Comparison of ENCODE assay signal across 8 cellular contexts in the genomic region with DNA sequence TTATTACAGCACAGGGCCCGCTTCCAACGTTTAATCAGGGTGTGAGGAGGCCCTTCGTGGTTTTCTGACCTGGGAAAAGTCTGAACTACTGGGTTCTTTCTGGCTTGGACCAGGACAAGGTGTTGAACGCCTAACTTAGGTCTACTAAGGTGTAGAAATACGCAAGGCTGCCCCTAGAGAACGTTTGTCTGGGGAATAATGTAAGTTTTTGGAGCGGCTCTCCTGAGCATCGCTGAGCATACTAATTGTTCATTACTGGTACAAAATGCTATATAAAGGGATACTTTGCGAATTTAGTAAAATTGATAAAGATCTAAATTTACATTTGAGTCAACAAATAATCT. TPM values are rescaled to one million over a fixed set of nuclear protein-coding genes. Genes with fewer than 3 reads are reported as not detected.
DNase-seq lines count a peak whose midpoint lies in the region; ATAC-seq and TF ChIP-seq lines count a peak whose summit lies in the region.

No MANE protein-coding gene starts in this region.

- H3K36me3 Mint-ChIP-seq in H9 (ENCODE audit: insufficient read depth in 1 of 3, low read depth in 3 of 3) = peaks cover 25 to 43% (median 31%) of the 10 kb centered on the region in 3 experiments
- H3K36me3 Mint-ChIP-seq in activated naive CD8-positive, alpha-beta T cell treated with anti-CD3 and anti-CD28 coated beads, Interleukin-2, amount 10 ng/mL, durations not matched to agents 7 days and 5 days = peaks cover 20% of the 10 kb centered on the region

- H3K18ac ChIP-seq in H9 (ENCODE audit: insufficient read length, low read depth, low read length) = peak overlapping the region; percentile 80

- H3K27ac ChIP-seq in H9 (ENCODE audit: insufficient read length, low read depth, low read length) (no peak overlapping the region), lung (ENCODE audit: low read depth in 1 of 2, low read length in 1 of 2) (peak overlapping the region; percentile 95 to 97)

- H3K9me3 ChIP-seq in BE2C = no peaks in the 10 kb centered on the region
- H3K9me3 ChIP-seq in H9 (ENCODE audit: control insufficient read depth, low read depth, low read length) = no peaks in the 10 kb centered on the region
- H3K9me3 ChIP-seq in lung (ENCODE audit: control insufficient read depth in 2 of 2, insufficient read depth in 1 of 2, low read length in 1 of 2) = no peaks in the 10 kb centered on the region

- POLR2A ChIA-PET in activated naive CD8-positive, alpha-beta T cell treated with anti-CD3 and anti-CD28 coated beads, Interleukin-2, amount 10 ng/mL, durations not matched to agents 7 days and 5 days (lab: Charles Lee) = interaction anchor here (1.3 kb wide), 1 partner anchor 251 kb away, joined by 3 read pairs; no protein-coding TSS in a partner anchor

- TF ChIP-seq CTCF in BE2C (IDR thresholded peaks at IDR 0.05; ENCODE audit: low read depth, low read length) (no peak), H9 (conservative IDR thresholded peaks at IDR 0.05) (no peak), lung (IDR thresholded peaks at IDR 0.05; ENCODE audit: control extremely low read depth, extremely low read depth) (no peak)

- no peak overlapping the region for H3K56ac ChIP-seq in H9 (ENCODE audit: insufficient read length, low read depth, low read length)

- H3K36me3 ChIP-seq in BE2C (no peaks in the 10 kb centered on the region), lung (ENCODE audit: control insufficient read depth in 2 of 2, insufficient read depth in 2 of 2, low read length in 2 of 2) (no peaks in the 10 kb centered on the region)

- no peaks in the 10 kb centered on the region; the same call in none of the 2 replicates for H3K4me1 ChIP-seq in BE2C
- H3K4me1 ChIP-seq in H9 (ENCODE audit: insufficient read depth, low read length) = peaks cover 9% of the 10 kb centered on the region; the same call in 1 of the 2 replicates
- peaks cover 3 to 23% of the 10 kb centered on the region in 2 donors for H3K4me1 ChIP-seq in lung (ENCODE audit: control insufficient read depth in 2 of 2, insufficient read depth in 2 of 2, low read length in 2 of 2)

- H3K27ac Mint-ChIP-seq in H9 = peak overlapping the region in 2 of 3 experiments; percentile 93 to 98; a peak in 4 of 7 replicates
- peak overlapping the region; percentile 93 for H3K27ac Mint-ChIP-seq in activated naive CD8-positive, alpha-beta T cell treated with anti-CD3 and anti-CD28 coated beads, Interleukin-2, amount 10 ng/mL, durations not matched to agents 7 days and 5 days

- no peaks in the 10 kb centered on the region for H3K79me2 ChIP-seq in H9 (ENCODE audit: insufficient read depth, low read length)

- H3K23ac ChIP-seq in H9 (ENCODE audit: insufficient read length, low read depth, low read length) = no peak overlapping the region

- H3K27me3 Mint-ChIP-seq in H9 (ENCODE audit: low read depth) = peaks cover 3% of the 10 kb centered on the region
- H3K27me3 Mint-ChIP-seq in activated naive CD8-positive, alpha-beta T cell treated with anti-CD3 and anti-CD28 coated beads, Interleukin-2, amount 10 ng/mL, durations not matched to agents 7 days and 5 days = peaks cover 6% of the 10 kb centered on the region

- peak overlapping the region; percentile 80 for H3K4me3 ChIP-seq in BE2C (ENCODE audit: low read depth, low read length)
- peak overlapping the region; percentile 71 for H3K4me3 ChIP-seq in lung

- H4K20me1 ChIP-seq in H9 (ENCODE audit: control insufficient read depth, insufficient read depth, insufficient read length) = no peaks in the 10 kb centered on the region

- no peak overlapping the region; the same call in 1 of the 2 replicates for H3K4ac ChIP-seq in H9 (ENCODE audit: low read depth, low read length)

- no peak overlapping the region for H4K8ac ChIP-seq in H9 (replicated peaks; ENCODE audit: insufficient read length, low read depth, low read length)

- H2BK20ac ChIP-seq in H9 (ENCODE audit: low read depth, low read length, poor library complexity, severe bottlenecking) = no peak overlapping the region

- peaks cover 13% of the 10 kb centered on the region for H3K23me2 ChIP-seq in H9 (ENCODE audit: insufficient read length, low read depth, low read length, poor library complexity, severe bottlenecking)

- no peak overlapping the region for H4K5ac ChIP-seq in H9 (ENCODE audit: insufficient read length, low read depth, low read length)

- no peak overlapping the region for H3T11ph ChIP-seq in H9 (ENCODE audit: low read length)

- H3K4me1 Mint-ChIP-seq in H9 = peaks cover 39 to 52% of the 10 kb centered on the region in 2 experiments
- peaks cover 34% of the 10 kb centered on the region for H3K4me1 Mint-ChIP-seq in activated naive CD8-positive, alpha-beta T cell treated with anti-CD3 and anti-CD28 coated beads, Interleukin-2, amount 10 ng/mL, durations not matched to agents 7 days and 5 days

- DNase-seq in BE2C (no peak), H9 (no peak), lung (ENCODE audit: low spot score) (no peak), SW480 (ENCODE audit: low spot score) (no peak), T-helper 9 cell (no peak), DMS114 treated with DMSO at 0.1 percent for 48 hours (lab: John Stamatoyannopoulos, UW; ENCODE audit: unreplicated experiment) (no peak), NCI-H82 (lab: John Stamatoyannopoulos, UW) (no peak)
- no peak for DNase-seq in activated naive CD8-positive, alpha-beta T cell treated with anti-CD3 and anti-CD28 coated beads, Interleukin-2, amount 10 ng/mL, durations not matched to agents 7 days and 5 days

- H3K4me3 Mint-ChIP-seq in H9 = peak overlapping the region; percentile 88 to 92
- H3K4me3 Mint-ChIP-seq in activated naive CD8-positive, alpha-beta T cell treated with anti-CD3 and anti-CD28 coated beads, Interleukin-2, amount 10 ng/mL, durations not matched to agents 7 days and 5 days = peak overlapping the region; percentile 95

- H3K27me3 ChIP-seq in BE2C = no peaks in the 10 kb centered on the region
- no peaks in the 10 kb centered on the region for H3K27me3 ChIP-seq in H9 (ENCODE audit: insufficient read depth, low read length)
- H3K27me3 ChIP-seq in lung (ENCODE audit: control insufficient read depth, insufficient read depth) = no peaks in the 10 kb centered on the region

- no peaks in the 10 kb centered on the region for H3K9me3 Mint-ChIP-seq in H9
- H3K9me3 Mint-ChIP-seq in activated naive CD8-positive, alpha-beta T cell treated with anti-CD3 and anti-CD28 coated beads, Interleukin-2, amount 10 ng/mL, durations not matched to agents 7 days and 5 days = no peaks in the 10 kb centered on the region

- peak overlapping the region; percentile 91; the same call in 1 of the 2 replicates for H3K14ac ChIP-seq in H9 (ENCODE audit: insufficient read depth, low read length)

- peak overlapping the region; percentile 83 for H3K9ac ChIP-seq in H9 (ENCODE audit: extremely low read depth, insufficient read length, low read length)

- no CpG with 5 or more reads among the region's 9 CpGs for WGBS in H9 (ENCODE audit: extremely low coverage, insufficient read length, low lambda C conversion rate)
- 38 to 39% methylated on average over 9 of the region's 9 CpGs for WGBS in lung, 2 donors

- no peak overlapping the region for H2BK15ac ChIP-seq in H9 (ENCODE audit: low read depth, low read length)

- ATAC-seq in activated naive CD8-positive, alpha-beta T cell treated with anti-CD3 and anti-CD28 coated beads, Interleukin-2, amount 10 ng/mL, durations not matched to agents 7 days and 5 days (ENCODE audit: low read depth) = no peak
- ATAC-seq in lung (ENCODE audit: insufficient read depth, low FRiP score) = no peak

- no peak overlapping the region for H2AK5ac ChIP-seq in H9 (ENCODE audit: insufficient read length, low read length)

- no peak overlapping the region for H4K91ac ChIP-seq in H9 (ENCODE audit: insufficient read length, low read depth, low read length)

- H2BK12ac ChIP-seq in H9 (ENCODE audit: insufficient read length, low read depth, low read length) = no peak overlapping the region

- H2AFZ ChIP-seq in H9 (ENCODE audit: low read length) = no peak overlapping the region

- H3K79me1 ChIP-seq in H9 (ENCODE audit: insufficient read depth, low read depth, low read length, poor library complexity, severe bottlenecking) = no peaks in the 10 kb centered on the region

- no peak overlapping the region for H2BK5ac ChIP-seq in H9 (ENCODE audit: insufficient read length, low read length)

- peak overlapping the region; percentile 57 for H3K4me2 ChIP-seq in H9 (ENCODE audit: insufficient read depth, insufficient read length, low read length)

- H2BK120ac ChIP-seq in H9 (ENCODE audit: low read depth, low read length, poor library complexity, severe bottlenecking) = no peak overlapping the region

RNA-seq across cellular contexts. Expression of a gene that starts 32.4 kb away (rescaled TPM):
- polyA plus RNA-seq in BE2C (2012; ENCODE audit: insufficient read depth, insufficient read length, low read depth) = 1,027 TPM
- total RNA-seq in H9 (2021) = 368 and 400 TPM in 2 replicates
- 100 to 1,000 TPM; 379 to 390 TPM for total RNA-seq in activated naive CD8-positive, alpha-beta T cell treated with anti-CD3 and anti-CD28 coated beads, Interleukin-2, amount 10 ng/mL, durations not matched to agents 7 days and 5 days
- total RNA-seq in lung = 100 to 1,000 TPM; 122 to 228 TPM
- 100 to 1,000 TPM; 180 to 275 TPM for polyA plus RNA-seq in lung
